In genomic region chr9:14221558-14221957, GRCh38 we compare ENCODE assay signal across 11 cellular contexts.
DNase-seq lines count a peak whose midpoint lies in the region; ATAC-seq and TF ChIP-seq lines count a peak whose summit lies in the region.
"Had no signal": no experiment of that assay in that cellular context is flagged by ENCODE, and none has a peak within 500 bp of the region (broad histone marks: within the 10 kb centered on the region; RNA-seq: fewer than 3 reads in every experiment).

No MANE protein-coding gene starts in this region.

- H3K27ac Mint-ChIP-seq in activated naive CD4-positive, alpha-beta T cell treated with anti-CD3 and anti-CD28 coated beads, Interleukin-2, amount 10 ng/mL, durations not matched to agents 7 days and 5 days: no peak overlapping the region
- H3K27ac Mint-ChIP-seq: naive thymus-derived CD8-positive, alpha-beta T cell had no signal

- BruUV-seq in OCI-LY7 (replicated peaks; lab: Mats Ljungman, UMichigan): no TSS peak

- H3K4me3 ChIP-seq in HFF-Myc (replicated peaks; ENCODE audit: low read depth, low read length) (no peak overlapping the region), adrenal gland (no peak overlapping the region), heart right ventricle (no peak overlapping the region), skeletal muscle satellite cell (ENCODE audit: low read length) (peak overlapping the region; percentile 26), OCI-LY7 (ENCODE audit: low read depth, low read length, poor library complexity, severe bottlenecking) (no peak overlapping the region)

- H4K20me1 ChIP-seq in OCI-LY7 (ENCODE audit: insufficient read depth, low read length): no peaks in the 10 kb centered on the region

- H3K9me3 Mint-ChIP-seq in activated naive CD4-positive, alpha-beta T cell treated with anti-CD3 and anti-CD28 coated beads, Interleukin-2, amount 10 ng/mL, durations not matched to agents 7 days and 5 days: no peaks in the 10 kb centered on the region

- no peak overlapping the region for H2AFZ ChIP-seq in OCI-LY7 (ENCODE audit: low read length)

- DNase-seq in HFF-Myc (ENCODE audit: extremely low read depth, low read depth) (peak; percentile 20), adrenal gland (peak in 1 of 7 donors; percentile 39), heart right ventricle (no peak), DMS153 (lab: John Stamatoyannopoulos, UW) (no peak), OCI-LY7 (ENCODE audit: low spot score) (no peak)
- no peak for DNase-seq in activated naive CD4-positive, alpha-beta T cell treated with anti-CD3 and anti-CD28 coated beads, Interleukin-2, amount 10 ng/mL, durations not matched to agents 7 days and 5 days
- DNase-seq: naive thymus-derived CD8-positive, alpha-beta T cell; stimulated activated CD8-positive, alpha-beta memory T cell treated with anti-CD3 and anti-CD28 coated beads, Interleukin-4, amount 100 ng/mL, for 48 hours had no signal

- no peaks in the 10 kb centered on the region for H3K9me2 ChIP-seq in OCI-LY7 (ENCODE audit: insufficient read depth, low read length)

- no peak overlapping the region for H3K4me3 Mint-ChIP-seq in activated naive CD4-positive, alpha-beta T cell treated with anti-CD3 and anti-CD28 coated beads, Interleukin-2, amount 10 ng/mL, durations not matched to agents 7 days and 5 days
- H3K4me3 Mint-ChIP-seq: naive thymus-derived CD8-positive, alpha-beta T cell had no signal

- TF ChIP-seq CTCF in HFF-Myc (IDR thresholded peaks at IDR 0.05; ENCODE audit: low read depth, low read length, missing control alignments) (no peak), adrenal gland (IDR thresholded peaks at IDR 0.05) (no peak), heart right ventricle (IDR thresholded peaks at IDR 0.05) (no peak), OCI-LY7 (conservative IDR thresholded peaks at IDR 0.05; ENCODE audit: low read length) (no peak)

- H3K27me3 ChIP-seq in adrenal gland: no peaks in the 10 kb centered on the region
- H3K27me3 ChIP-seq in heart right ventricle: no peaks in the 10 kb centered on the region
- H3K27me3 ChIP-seq in skeletal muscle satellite cell (ENCODE audit: control insufficient read depth, insufficient read depth, low read length): no peaks in the 10 kb centered on the region

- H3K27me3 Mint-ChIP-seq in activated naive CD4-positive, alpha-beta T cell treated with anti-CD3 and anti-CD28 coated beads, Interleukin-2, amount 10 ng/mL, durations not matched to agents 7 days and 5 days: no peaks in the 10 kb centered on the region

- H3K4me2 ChIP-seq in skeletal muscle satellite cell (ENCODE audit: low read length): peak overlapping the region; percentile 66
- no peak overlapping the region for H3K4me2 ChIP-seq in OCI-LY7 (ENCODE audit: low read length)

- CTCF ChIA-PET in activated naive CD4-positive, alpha-beta T cell treated with anti-CD3 and anti-CD28 coated beads, Interleukin-2, amount 10 ng/mL, durations not matched to agents 7 days and 5 days (lab: Charles Lee): interaction anchor here (1.2 to 1.7 kb wide), 3 partner anchors 10 to 131 kb away, joined by 3 read pairs; no protein-coding TSS in a partner anchor
- CTCF ChIA-PET in OCI-LY7 (lab: Charles Lee; ENCODE audit: unreplicated experiment): no interaction called here

- peaks cover 20 to 22% of the 10 kb centered on the region in 2 donors for H3K4me1 ChIP-seq in adrenal gland (replicated peaks in 1 of 2)
- H3K4me1 ChIP-seq in heart right ventricle: peaks cover 11 to 78% (median 64%) of the 10 kb centered on the region in 9 donors
- H3K4me1 ChIP-seq in skeletal muscle satellite cell (ENCODE audit: control insufficient read depth, insufficient read depth, low read length): peaks cover 50% of the 10 kb centered on the region
- no peaks in the 10 kb centered on the region for H3K4me1 ChIP-seq in OCI-LY7 (ENCODE audit: insufficient read depth, low read length, poor library complexity, severe bottlenecking)

- no peaks in the 10 kb centered on the region for H3K79me2 ChIP-seq in OCI-LY7 (ENCODE audit: insufficient read depth, low read depth, low read length)

- H3K36me3 ChIP-seq in adrenal gland (replicated peaks in 1 of 2) (no peaks in the 10 kb centered on the region), heart right ventricle (peaks cover 0 to 24% (median 0%) of the 10 kb centered on the region in 9 donors), skeletal muscle satellite cell (ENCODE audit: insufficient read depth, low read length) (no peaks in the 10 kb centered on the region), OCI-LY7 (ENCODE audit: insufficient read depth, low read length) (0 out of 2 replicates have a peak, but pooled peaks cover 3% of the 10 kb centered on the region)

- POLR2A ChIA-PET in OCI-LY7 (lab: Charles Lee): interaction anchor here (0.6 to 2.9 kb wide), 4 partner anchors 13 to 55 kb away, joined by 3 to 11 read pairs (median 4); no protein-coding TSS in a partner anchor

- H3K9me3 ChIP-seq in adrenal gland (replicated peaks in 1 of 3) (no peaks in the 10 kb centered on the region), heart right ventricle (no peaks in the 10 kb centered on the region), skeletal muscle satellite cell (replicated peaks; ENCODE audit: low read length) (no peaks in the 10 kb centered on the region), OCI-LY7 (ENCODE audit: low read length) (no peaks in the 10 kb centered on the region)

- H3K27ac ChIP-seq in adrenal gland (peak overlapping the region in 3 of 5 donors; percentile 23 to 65 (median 51)), heart right ventricle (peak overlapping the region in 7 of 10 donors; percentile 1 to 84 (median 79)), OCI-LY7 (ENCODE audit: low read depth, low read length, poor library complexity, severe bottlenecking) (no peak overlapping the region)
- H3K27ac ChIP-seq: VCaP had no signal

- peak; percentile 61 to 88 (median 80) for ATAC-seq in heart right ventricle
- ATAC-seq in HG02938 (IDR thresholded peaks at IDR 0.05; ENCODE audit: unreplicated experiment): no peak
- ATAC-seq: naive thymus-derived CD8-positive, alpha-beta T cell had no signal

- H3K4me1 Mint-ChIP-seq in activated naive CD4-positive, alpha-beta T cell treated with anti-CD3 and anti-CD28 coated beads, Interleukin-2, amount 10 ng/mL, durations not matched to agents 7 days and 5 days: no peaks in the 10 kb centered on the region
- H3K4me1 Mint-ChIP-seq: naive thymus-derived CD8-positive, alpha-beta T cell had no signal

- H3K9ac ChIP-seq in skeletal muscle satellite cell (ENCODE audit: low read depth, low read length): peak overlapping the region; percentile 36

- no peaks in the 10 kb centered on the region for H3K36me3 Mint-ChIP-seq in activated naive CD4-positive, alpha-beta T cell treated with anti-CD3 and anti-CD28 coated beads, Interleukin-2, amount 10 ng/mL, durations not matched to agents 7 days and 5 days
- H3K36me3 Mint-ChIP-seq: naive thymus-derived CD8-positive, alpha-beta T cell had no signal

- no peak for TF ChIP-seq POLR2A in adrenal gland (IDR thresholded peaks at IDR 0.05)

- intact Hi-C loops in adrenal gland (cut with DNase I) (no loop called here), heart right ventricle (cut with DNase I) (no loop called here), OCI-LY7 (cut with micrococcal nuclease; ENCODE audit: unreplicated experiment) (no loop called here)
